8 cellular contexts compared by ENCODE assay signal in genomic region chr16:22318690-22319358, GRCh38. TPM values are rescaled to one million over a fixed set of nuclear protein-coding genes. Genes with fewer than 3 reads are reported as not detected.
DNase-seq lines count a peak whose midpoint lies in the region; ATAC-seq and TF ChIP-seq lines count a peak whose summit lies in the region.

No MANE protein-coding gene starts in this region.

- ATAC-seq in GM19324 (IDR thresholded peaks at IDR 0.05; ENCODE audit: low FRiP score, unreplicated experiment), result no peak

- peak; percentile 67 for TF ChIP-seq CTCF in GM12873 (IDR thresholded peaks at IDR 0.05; ENCODE audit: insufficient read depth, low read depth, low read length, missing control alignments)
- TF ChIP-seq CTCF in fibroblast of villous mesenchyme (IDR thresholded peaks at IDR 0.05; ENCODE audit: insufficient read depth, low read depth, low read length), result peak; percentile 60

- DNase-seq in NCI-H460 (ENCODE audit: extremely low read depth, low read depth) (peak; percentile 35), activated T-cell treated with anti-CD3 and anti-CD28 coated beads for 4 hours (peak; percentile 53), fibroblast of villous mesenchyme (ENCODE audit: low read depth) (peak; percentile 27), C1 segment of cervical spinal cord (lab: John Stamatoyannopoulos, UW) (no peak), NCI-H446 treated with DMSO at 0.1 percent for 48 hours (lab: John Stamatoyannopoulos, UW) (no peak)
- DNase-seq in stimulated activated CD4-positive, alpha-beta T cell treated with anti-CD3 and anti-CD28 coated beads, Interleukin-2, amount 100 ng/mL, for 4 hours (ENCODE audit: low read depth), result peak; percentile 32

- H3K4me3 ChIP-seq in fibroblast of villous mesenchyme (ENCODE audit: low read depth, low read length), result no peak overlapping the region

RNA-seq across cellular contexts. Expression of gene POLR3E, which starts 21.6 kb away (rescaled TPM):
- total RNA-seq in NCI-H460 (2014; rRNA removed; shearing (Covaris generic)), result 62.8 and 67.5 TPM in 2 replicates
- polyA plus RNA-seq in NCI-H460 (2014; cell fraction: nucleus; rRNA removed), result 197 and 211 TPM in 2 replicates
- total RNA-seq in fibroblast of villous mesenchyme, result 19.0 and 31.5 TPM in 2 replicates

RNA-seq across cellular contexts. Expression of gene CDR2, which starts 55.6 kb away (rescaled TPM):
- total RNA-seq in NCI-H460 (2014; rRNA removed; shearing (Covaris generic)), result 21.2 and 23.5 TPM in 2 replicates
- 16.1 and 18.0 TPM in 2 replicates for polyA plus RNA-seq in NCI-H460 (2014; cell fraction: nucleus; rRNA removed)
- total RNA-seq in fibroblast of villous mesenchyme, result 37.4 and 40.2 TPM in 2 replicates

Comparison
In these comparisons a context has a peak if more than half of its experiments do, and no peak if none do; other contexts are left out.
1. DNase-seq: peak in NCI-H460 (single experiment), activated T-cell treated with anti-CD3 and anti-CD28 coated beads for 4 hours (single experiment), fibroblast of villous mesenchyme (single experiment) and stimulated activated CD4-positive, alpha-beta T cell treated with anti-CD3 and anti-CD28 coated beads, Interleukin-2, amount 100 ng/mL, for 4 hours (single experiment); none in C1 segment of cervical spinal cord (0 of 14) and NCI-H446 treated with DMSO at 0.1 percent for 48 hours (single experiment).